In genomic region chr11:70111269-70112016, GRCh38 we compare ENCODE assay signal across 11 cellular contexts. TPM values are rescaled to one million over a fixed set of nuclear protein-coding genes. Genes with fewer than 3 reads are reported as not detected.
DNase-seq lines count a peak whose midpoint lies in the region; ATAC-seq and TF ChIP-seq lines count a peak whose summit lies in the region.
"Had no signal": no experiment of that assay in that cellular context is flagged by ENCODE, and none has a peak within 500 bp of the region (broad histone marks: within the 10 kb centered on the region; RNA-seq: fewer than 3 reads in every experiment).

No MANE protein-coding gene starts in this region.

- TF ChIP-seq CTCF in astrocyte of the spinal cord (IDR thresholded peaks at IDR 0.05; ENCODE audit: low read depth, low read length) (no peak), natural killer cell (IDR thresholded peaks at IDR 0.05) (no peak)

- H3K9me3 Mint-ChIP-seq in natural killer cell: no peaks in the 10 kb centered on the region
- H3K9me3 Mint-ChIP-seq: IgD-negative memory B cell, naive B cell had no signal

- H3K4me3 ChIP-seq in BLaER1 treated with 17β-estradiol and CSF1 and Interleukin-3, amounts not matched to agents 10 nM and 100 nM: peak overlapping the region; percentile 24 to 64 (median 39); a peak in 18 of 20 replicates
- H3K4me3 ChIP-seq in Karpas-422 (ENCODE audit: low read length): no peak overlapping the region
- H3K4me3 ChIP-seq in astrocyte of the spinal cord (ENCODE audit: low read depth, low read length): no peak overlapping the region
- no peak overlapping the region for H3K4me3 ChIP-seq in mesodermal cell (ENCODE audit: extremely low read depth, insufficient read depth, low read length, poor library complexity, severe bottlenecking)
- H3K4me3 ChIP-seq: GM12878 had no signal

- H3K79me2 ChIP-seq in Karpas-422 (ENCODE audit: low read length): no peaks in the 10 kb centered on the region

- no peak overlapping the region for H3K27ac Mint-ChIP-seq in natural killer cell
- H3K27ac Mint-ChIP-seq: IgD-negative memory B cell had no signal

- H3K4me2 ChIP-seq in BLaER1 treated with 17β-estradiol and CSF1 and Interleukin-3, amounts not matched to agents 10 nM and 100 nM: peak overlapping the region; percentile 84 to 98 (median 95)
- H3K4me2 ChIP-seq in Karpas-422 (ENCODE audit: low read depth, low read length, poor library complexity, severe bottlenecking): no peak overlapping the region

- no peaks in the 10 kb centered on the region for H3K36me3 Mint-ChIP-seq in natural killer cell
- H3K36me3 Mint-ChIP-seq: IgD-negative memory B cell, naive B cell had no signal

- H3K4me1 ChIP-seq in BLaER1 treated with 17β-estradiol and CSF1 and Interleukin-3, amounts not matched to agents 10 nM and 100 nM: peaks cover 18 to 64% (median 52%) of the 10 kb centered on the region in 10 experiments
- peaks cover 4% of the 10 kb centered on the region; the same call in 1 of the 2 replicates for H3K4me1 ChIP-seq in Karpas-422 (ENCODE audit: low read length)
- peaks cover 23% of the 10 kb centered on the region for H3K4me1 ChIP-seq in mesodermal cell (ENCODE audit: control insufficient read depth, insufficient read depth, low read length, poor library complexity, severe bottlenecking)

- peak overlapping the region in 10 of 11 experiments; percentile 9 to 59 (median 42); a peak in 14 of 22 replicates for H3K9ac ChIP-seq in BLaER1 treated with 17β-estradiol and CSF1 and Interleukin-3, amounts not matched to agents 10 nM and 100 nM
- H3K9ac ChIP-seq in Karpas-422 (ENCODE audit: low read length): no peak overlapping the region

- WGBS in mesodermal cell (ENCODE audit: insufficient coverage in 2 of 2), 2 experiments: 63% methylated on average over 29 of the region's 29 CpGs

- in situ Hi-C loops in astrocyte of the spinal cord (cut with HindIII; ENCODE audit: low sequenced_read_pairs): no loop called here

- no peaks in the 10 kb centered on the region for H3K9me3 ChIP-seq in BLaER1 treated with 17β-estradiol and CSF1 and Interleukin-3, amounts not matched to agents 10 nM and 100 nM (replicated peaks in 1 of 11)
- H3K9me3 ChIP-seq in Karpas-422 (ENCODE audit: low read length) (no peaks in the 10 kb centered on the region), mesodermal cell (ENCODE audit: control insufficient read depth, low read length) (no peaks in the 10 kb centered on the region)

- H3K9me2 ChIP-seq in Karpas-422 (replicated peaks; ENCODE audit: insufficient read depth, low read length): no peaks in the 10 kb centered on the region

- H3K27ac ChIP-seq in BLaER1 treated with 17β-estradiol and CSF1 and Interleukin-3, amounts not matched to agents 10 nM and 100 nM: peak overlapping the region in 10 of 11 experiments; percentile 18 to 51 (median 44); a peak in 14 of 22 replicates
- H3K27ac ChIP-seq in Karpas-422 (ENCODE audit: low read length) (no peak overlapping the region), mesodermal cell (ENCODE audit: low read depth, low read length, severe bottlenecking) (peak overlapping the region; percentile 92)

- no peaks in the 10 kb centered on the region for H3K36me3 ChIP-seq in BLaER1 treated with 17β-estradiol and CSF1 and Interleukin-3, amounts not matched to agents 10 nM and 100 nM
- H3K36me3 ChIP-seq in Karpas-422 (ENCODE audit: insufficient read depth, low read length): no peaks in the 10 kb centered on the region
- no peaks in the 10 kb centered on the region for H3K36me3 ChIP-seq in mesodermal cell (ENCODE audit: control insufficient read depth, insufficient read depth, low read length)

- H3K4me3 Mint-ChIP-seq in natural killer cell: no peak overlapping the region
- H3K4me3 Mint-ChIP-seq: IgD-negative memory B cell, naive B cell had no signal

- H4K20me1 ChIP-seq in BLaER1 treated with 17β-estradiol and CSF1 and Interleukin-3, amounts not matched to agents 10 nM and 100 nM: peaks cover 0 to 14% (median 0%) of the 10 kb centered on the region in 11 experiments; a peak in 2 of 22 replicates
- peaks cover 4% of the 10 kb centered on the region; the same call in 1 of the 2 replicates for H4K20me1 ChIP-seq in Karpas-422 (ENCODE audit: insufficient read depth, low read depth, low read length)

- intact Hi-C loops in natural killer cell (cut with micrococcal nuclease): no loop called here

- H3K27me3 Mint-ChIP-seq in natural killer cell (ENCODE audit: low read depth in 2 of 2): peaks cover 7 to 11% of the 10 kb centered on the region in 2 donors

- H2AFZ ChIP-seq in Karpas-422 (ENCODE audit: low read length): no peak overlapping the region

- ATAC-seq in natural killer cell (no peak), GM19467 (IDR thresholded peaks at IDR 0.05; ENCODE audit: unreplicated experiment) (no peak), GM18870 (IDR thresholded peaks at IDR 0.05; ENCODE audit: unreplicated experiment) (no peak)
- ATAC-seq: GM12878 had no signal

- no peaks in the 10 kb centered on the region for H3K4me1 Mint-ChIP-seq in natural killer cell
- H3K4me1 Mint-ChIP-seq: IgD-negative memory B cell had no signal

- DNase-seq in Karpas-422 (peak; percentile 44), astrocyte of the spinal cord (ENCODE audit: low read depth, low spot score) (peak; percentile 60), natural killer cell (no peak)
- no peak for DNase-seq in central memory CD4-positive, alpha-beta T cell
- DNase-seq: naive B cell had no signal

- H3K27me3 ChIP-seq in BLaER1 treated with 17β-estradiol and CSF1 and Interleukin-3, amounts not matched to agents 10 nM and 100 nM: peaks cover 0 to 9% (median 0%) of the 10 kb centered on the region in 11 experiments; a peak in 6 of 22 replicates
- H3K27me3 ChIP-seq in Karpas-422 (ENCODE audit: low read length): no peaks in the 10 kb centered on the region

RNA-seq across cellular contexts. Expression of gene ANO1, which starts 33.3 kb away (rescaled TPM):
- total RNA-seq in Karpas-422 (2014; rRNA removed; shearing (Covaris generic); ENCODE audit: low replicate concordance): not detected in 2 replicates
- polyA plus RNA-seq in mesodermal cell (2013, experiment 1 of 2): 12.6 TPM
- 16.2 TPM for polyA plus RNA-seq in mesodermal cell (2013, experiment 2 of 2)
- total RNA-seq in natural killer cell: not detected
- polyA plus RNA-seq: IgD-negative memory B cell had no signal

Comparison
In these comparisons a context has a peak if more than half of its experiments do, and no peak if none do; other contexts are left out.
1. H3K4me3 ChIP-seq: peak in BLaER1 treated with 17β-estradiol and CSF1 and Interleukin-3, amounts not matched to agents 10 nM and 100 nM (10 of 10); none in Karpas-422 (single experiment), astrocyte of the spinal cord (single experiment) and mesodermal cell (single experiment).
2. DNase-seq: peak in Karpas-422 (single experiment) and astrocyte of the spinal cord (single experiment); none in central memory CD4-positive, alpha-beta T cell (single experiment) and natural killer cell (single experiment).